22 cellular contexts compared by ENCODE assay signal in genomic region chr11:67617243-67617953, GRCh38. TPM values are rescaled to one million over a fixed set of nuclear protein-coding genes. Genes with fewer than 3 reads are reported as not detected.
DNase-seq lines count a peak whose midpoint lies in the region; ATAC-seq and TF ChIP-seq lines count a peak whose summit lies in the region.
"Had no signal": no experiment of that assay in that cellular context is flagged by ENCODE, and none has a peak within 500 bp of the region (broad histone marks: within the 10 kb centered on the region; RNA-seq: fewer than 3 reads in every experiment).

No MANE protein-coding gene starts in this region.

- TF ChIP-seq CTCF in right atrium auricular region (IDR thresholded peaks at IDR 0.05) (no peak), Peyer's patch (IDR thresholded peaks at IDR 0.05) (no peak), vagina (IDR thresholded peaks at IDR 0.05) (no peak)

- CTCF ChIA-PET in activated CD8-positive, alpha-beta memory T cell treated with anti-CD3 and anti-CD28 coated beads, Interleukin-2, amount 10 ng/mL, durations not matched to agents 7 days and 5 days (lab: Charles Lee), result interaction anchor here (0.7 to 7.5 kb wide), 4 partner anchors 12 to 42 kb away, joined by 3 to 111 read pairs (median 14); partner anchors contain the start of gene NUDT8
- CTCF ChIA-PET in T-cell (lab: Charles Lee), result interaction anchor here in 1 of 2 donors (0.7 kb wide), 1 partner anchor 272 kb away, joined by 3 read pairs; no protein-coding TSS in a partner anchor

- H3K4me3 ChIP-seq in right atrium auricular region (no peak overlapping the region), Peyer's patch (no peak overlapping the region), vagina (no peak overlapping the region)
- H3K4me3 ChIP-seq: adrenal gland, skin epidermis, upper lobe of right lung had no signal

- H3K4me3 Mint-ChIP-seq in activated CD8-positive, alpha-beta memory T cell treated with anti-CD3 and anti-CD28 coated beads, Interleukin-2, amount 10 ng/mL, durations not matched to agents 7 days and 5 days, result no peak overlapping the region
- peak overlapping the region in 2 of 3 donors; percentile 29 to 76 for H3K4me3 Mint-ChIP-seq in T-cell
- H3K4me3 Mint-ChIP-seq in stimulated activated memory B cell treated with anti-CD40 and anti-IgM and Interleukin-4, amounts not matched to agents 10 μg/mL and 1 μg/mL and 100 μg/mL, for 72 hours, result no peak overlapping the region

- peaks cover 2% of the 10 kb centered on the region for H3K36me3 Mint-ChIP-seq in activated CD8-positive, alpha-beta memory T cell treated with anti-CD3 and anti-CD28 coated beads, Interleukin-2, amount 10 ng/mL, durations not matched to agents 7 days and 5 days
- peaks cover 3% of the 10 kb centered on the region for H3K36me3 Mint-ChIP-seq in T-cell
- H3K36me3 Mint-ChIP-seq in stimulated activated memory B cell treated with anti-CD40 and anti-IgM and Interleukin-4, amounts not matched to agents 10 μg/mL and 1 μg/mL and 100 μg/mL, for 72 hours, result peaks cover 14% of the 10 kb centered on the region

- H3K9me3 Mint-ChIP-seq in activated CD8-positive, alpha-beta memory T cell treated with anti-CD3 and anti-CD28 coated beads, Interleukin-2, amount 10 ng/mL, durations not matched to agents 7 days and 5 days (ENCODE audit: low read depth), result no peaks in the 10 kb centered on the region
- H3K9me3 Mint-ChIP-seq in T-cell, result no peaks in the 10 kb centered on the region
- no peaks in the 10 kb centered on the region for H3K9me3 Mint-ChIP-seq in stimulated activated memory B cell treated with anti-CD40 and anti-IgM and Interleukin-4, amounts not matched to agents 10 μg/mL and 1 μg/mL and 100 μg/mL, for 72 hours

- no peak for ATAC-seq in activated CD8-positive, alpha-beta memory T cell treated with anti-CD3 and anti-CD28 coated beads, Interleukin-2, amount 10 ng/mL, durations not matched to agents 7 days and 5 days
- ATAC-seq in T-cell (replicated peaks in 1 of 4), result no peak
- ATAC-seq in stimulated activated memory B cell treated with anti-CD40 and anti-IgM and Interleukin-4, amounts not matched to agents 10 μg/mL and 1 μg/mL and 100 μg/mL, for 72 hours, result no peak
- ATAC-seq: upper lobe of right lung had no signal

- TF ChIP-seq POLR2A in Peyer's patch (IDR thresholded peaks at IDR 0.05), result no peak
- TF ChIP-seq POLR2A in vagina (IDR thresholded peaks at IDR 0.05), result no peak

- H3K36me3 ChIP-seq in right atrium auricular region (peaks cover 7% of the 10 kb centered on the region), Peyer's patch (peaks cover 0 to 5% (median 0%) of the 10 kb centered on the region in 3 donors), vagina (peaks cover 0 to 2% of the 10 kb centered on the region in 2 donors)

- H3K9me3 ChIP-seq in right atrium auricular region (no peaks in the 10 kb centered on the region), Peyer's patch (no peaks in the 10 kb centered on the region), vagina (no peaks in the 10 kb centered on the region)
- H3K9me3 ChIP-seq: adrenal gland, upper lobe of right lung had no signal

- peaks cover 32% of the 10 kb centered on the region for H3K4me1 Mint-ChIP-seq in activated CD8-positive, alpha-beta memory T cell treated with anti-CD3 and anti-CD28 coated beads, Interleukin-2, amount 10 ng/mL, durations not matched to agents 7 days and 5 days
- H3K4me1 Mint-ChIP-seq in T-cell, result peaks cover 15 to 37% (median 23%) of the 10 kb centered on the region in 3 donors
- peaks cover 34% of the 10 kb centered on the region for H3K4me1 Mint-ChIP-seq in stimulated activated memory B cell treated with anti-CD40 and anti-IgM and Interleukin-4, amounts not matched to agents 10 μg/mL and 1 μg/mL and 100 μg/mL, for 72 hours

- H3K27ac ChIP-seq in right atrium auricular region, result peak overlapping the region; percentile 52 to 73
- no peak overlapping the region for H3K27ac ChIP-seq in Peyer's patch
- H3K27ac ChIP-seq in vagina, result no peak overlapping the region
- H3K27ac ChIP-seq: adrenal gland, upper lobe of right lung had no signal

- POLR2A ChIA-PET in T-cell (lab: Charles Lee), result interaction anchor here in 1 of 2 donors (0.6 kb wide), 1 partner anchor 872 kb away, joined by 4 read pairs; no protein-coding TSS in a partner anchor

- H3K4me1 ChIP-seq in right atrium auricular region (peaks cover 0 to 36% of the 10 kb centered on the region in 2 donors), Peyer's patch (peaks cover 0 to 16% (median 10%) of the 10 kb centered on the region in 4 donors), vagina (peaks cover 15% of the 10 kb centered on the region)
- H3K4me1 ChIP-seq: adrenal gland had no signal

- peak overlapping the region; percentile 11 for H3K27ac Mint-ChIP-seq in activated CD8-positive, alpha-beta memory T cell treated with anti-CD3 and anti-CD28 coated beads, Interleukin-2, amount 10 ng/mL, durations not matched to agents 7 days and 5 days
- H3K27ac Mint-ChIP-seq in T-cell, result peak overlapping the region in 1 of 2 donors; percentile 68
- peak overlapping the region; percentile 54 for H3K27ac Mint-ChIP-seq in stimulated activated memory B cell treated with anti-CD40 and anti-IgM and Interleukin-4, amounts not matched to agents 10 μg/mL and 1 μg/mL and 100 μg/mL, for 72 hours

- no peak for DNase-seq in activated CD8-positive, alpha-beta memory T cell treated with anti-CD3 and anti-CD28 coated beads, Interleukin-2, amount 10 ng/mL, durations not matched to agents 7 days and 5 days
- no peak for DNase-seq in activated CD8-positive, alpha-beta memory T cell treated with anti-CD3 and anti-CD28 coated beads, Interleukin-2, amount 50 U/mL, for 48 hours
- DNase-seq in T-cell, result no peak
- DNase-seq in right atrium auricular region (ENCODE audit: low spot score), result no peak
- DNase-seq in Peyer's patch, result no peak
- no peak for DNase-seq in effector CD4-positive, alpha-beta T cell
- DNase-seq in vagina (ENCODE audit: extremely low spot score in 2 of 2), result no peak
- DNase-seq: activated CD4-positive, CD25-positive, alpha-beta regulatory T cell; adrenal gland; IMR-90; NCI-H69; occipital lobe; RPMI8226; stimulated activated CD4-positive, alpha-beta T cell treated with anti-CD3 and anti-CD28 coated beads, Interleukin-4, amount 100 ng/mL, for 4 hours; SW 1271; upper lobe of right lung had no signal

- intact Hi-C loops in vagina (cut with DNase I), result loop anchor here (10.0 kb wide), 1 partner anchor 213 kb away; the partner anchor contains the start of genes PPP1CA and TBC1D10C

- no peaks in the 10 kb centered on the region for H3K27me3 ChIP-seq in right atrium auricular region
- H3K27me3 ChIP-seq in Peyer's patch, result peaks cover 0 to 5% of the 10 kb centered on the region in 2 donors
- H3K27me3 ChIP-seq in vagina, result no peaks in the 10 kb centered on the region
- H3K27me3 ChIP-seq: upper lobe of right lung had no signal

- H3K27me3 Mint-ChIP-seq in activated CD8-positive, alpha-beta memory T cell treated with anti-CD3 and anti-CD28 coated beads, Interleukin-2, amount 10 ng/mL, durations not matched to agents 7 days and 5 days, result peaks cover 9% of the 10 kb centered on the region
- no peaks in the 10 kb centered on the region for H3K27me3 Mint-ChIP-seq in T-cell
- no peaks in the 10 kb centered on the region for H3K27me3 Mint-ChIP-seq in stimulated activated memory B cell treated with anti-CD40 and anti-IgM and Interleukin-4, amounts not matched to agents 10 μg/mL and 1 μg/mL and 100 μg/mL, for 72 hours

RNA-seq across cellular contexts. Expression of gene NDUFV1, which starts 10.7 kb away (rescaled TPM):
- 100 to 1,000 TPM; 239 to 252 TPM for total RNA-seq in activated CD8-positive, alpha-beta memory T cell treated with anti-CD3 and anti-CD28 coated beads, Interleukin-2, amount 10 ng/mL, durations not matched to agents 7 days and 5 days
- total RNA-seq in T-cell, result 100 to 1,000 TPM; 199 to 250 (median 238) TPM
- total RNA-seq in right atrium auricular region, result 100 to 1,000 TPM; 424 to 522 TPM
- total RNA-seq in Peyer's patch, result 100 to 1,000 TPM; 297 to 532 (median 329) TPM
- 254 TPM for total RNA-seq in vagina

RNA-seq across cellular contexts. Expression of gene NUDT8, which starts 12.3 kb away (rescaled TPM):
- total RNA-seq in activated CD8-positive, alpha-beta memory T cell treated with anti-CD3 and anti-CD28 coated beads, Interleukin-2, amount 10 ng/mL, durations not matched to agents 7 days and 5 days, result 10 to 100 TPM; 15.3 to 16.7 TPM
- total RNA-seq in T-cell, result 1 to 10 TPM; 1.5 to 8.0 (median 4.5) TPM
- 10 to 100 TPM; 29.8 to 78.6 TPM for total RNA-seq in right atrium auricular region
- 10 to 100 TPM in 3 of 4 donors, 1 to 10 TPM in 1; 5.0 to 64.1 (median 45.4) TPM for total RNA-seq in Peyer's patch
- 23.8 TPM for total RNA-seq in vagina

RNA-seq across cellular contexts. Expression of gene TBX10, which starts 22.2 kb away (rescaled TPM):
- not detected for total RNA-seq in activated CD8-positive, alpha-beta memory T cell treated with anti-CD3 and anti-CD28 coated beads, Interleukin-2, amount 10 ng/mL, durations not matched to agents 7 days and 5 days
- total RNA-seq in T-cell, result not detected
- not detected for total RNA-seq in right atrium auricular region
- 10 to 100 TPM in 3 of 4 donors, not detected in 1; 16.9 to 82.5 (median 64.1) TPM for total RNA-seq in Peyer's patch
- not detected for total RNA-seq in vagina
- total RNA-seq: A673, adrenal gland, cerebellum, endothelial cell of umbilical vein, frontal cortex, IMR-90, occipital lobe, upper lobe of right lung had no signal

RNA-seq across cellular contexts. Expression of gene ACY3, which starts 33.1 kb away (rescaled TPM):
- total RNA-seq in activated CD8-positive, alpha-beta memory T cell treated with anti-CD3 and anti-CD28 coated beads, Interleukin-2, amount 10 ng/mL, durations not matched to agents 7 days and 5 days, result under 1 TPM; 0.53 to 0.75 TPM
- total RNA-seq in T-cell (1 to 10 TPM in 1 of 5 donors, under 1 TPM in 2, not detected in 2; 0.54 to 1.0 (median 0.68) TPM), right atrium auricular region (not detected), Peyer's patch (100 to 1,000 TPM in 2 of 4 donors, 10 to 100 TPM in 2; 12.4 to 176 (median 105) TPM), vagina (not detected)
- total RNA-seq: A673, adrenal gland, endothelial cell of umbilical vein, frontal cortex, IMR-90 had no signal

RNA-seq across cellular contexts. Expression of gene GSTP1, which starts 33.8 kb away (rescaled TPM):
- total RNA-seq in activated CD8-positive, alpha-beta memory T cell treated with anti-CD3 and anti-CD28 coated beads, Interleukin-2, amount 10 ng/mL, durations not matched to agents 7 days and 5 days, result 100 to 1,000 TPM; 339 to 406 TPM
- total RNA-seq in T-cell, result 100 to 1,000 TPM in 3 of 5 donors, 10 to 100 TPM in 2; 68.3 to 200 (median 151) TPM
- 100 to 1,000 TPM; 249 to 944 TPM for total RNA-seq in right atrium auricular region
- 100 to 1,000 TPM; 237 to 451 (median 419) TPM for total RNA-seq in Peyer's patch
- 2,739 TPM for total RNA-seq in vagina

Comparison
In these comparisons a context has a peak if more than half of its experiments do, and no peak if none do; other contexts are left out.
1. H3K4me3 Mint-ChIP-seq: peak in T-cell (2 of 3); none in activated CD8-positive, alpha-beta memory T cell treated with anti-CD3 and anti-CD28 coated beads, Interleukin-2, amount 10 ng/mL, durations not matched to agents 7 days and 5 days (single experiment) and stimulated activated memory B cell treated with anti-CD40 and anti-IgM and Interleukin-4, amounts not matched to agents 10 μg/mL and 1 μg/mL and 100 μg/mL, for 72 hours (single experiment).
2. H3K27ac ChIP-seq: peak in right atrium auricular region (2 of 2); none in Peyer's patch (0 of 4) and vagina (single experiment).